Comparison of ENCODE assay signal across 8 cellular contexts in genomic region chr18:62505669-62506494, GRCh38. TPM values are rescaled to one million over a fixed set of nuclear protein-coding genes. Genes with fewer than 3 reads are reported as not detected.
DNase-seq lines count a peak whose midpoint lies in the region; ATAC-seq, FAIRE-seq and TF ChIP-seq lines count a peak whose summit lies in the region.

No MANE protein-coding gene starts in this region.

- H3K4me1 Mint-ChIP-seq in activated T-helper 2 cell treated with anti-CD3 and anti-CD28 coated beads, Interferon-gamma antibody, Interleukin-2, Interleukin-4, amounts not matched to agents 10 μg/mL and 5 μg/mL and 100 μg/mL, durations not matched to agents 14 hours and 24 hours and 36 hours (ENCODE audit: low read depth) = peaks cover 20% of the 10 kb centered on the region

- no peaks in the 10 kb centered on the region for H4K20me1 ChIP-seq in keratinocyte (ENCODE audit: control insufficient read depth, extremely low read depth, insufficient read depth, low read length)

- FAIRE-seq in keratinocyte (lab: Jason Lieb, UNC) = no peak

- peak overlapping the region; percentile 97 for H3K27ac Mint-ChIP-seq in activated T-helper 2 cell treated with anti-CD3 and anti-CD28 coated beads, Interferon-gamma antibody, Interleukin-2, Interleukin-4, amounts not matched to agents 10 μg/mL and 5 μg/mL and 100 μg/mL, durations not matched to agents 14 hours and 24 hours and 36 hours

- peaks cover 9% of the 10 kb centered on the region for H3K9me3 Mint-ChIP-seq in activated T-helper 2 cell treated with anti-CD3 and anti-CD28 coated beads, Interferon-gamma antibody, Interleukin-2, Interleukin-4, amounts not matched to agents 10 μg/mL and 5 μg/mL and 100 μg/mL, durations not matched to agents 14 hours and 24 hours and 36 hours

- intact Hi-C loops in activated T-helper 2 cell treated with anti-CD3 and anti-CD28 coated beads, Interferon-gamma antibody, Interleukin-2, Interleukin-4, amounts not matched to agents 10 μg/mL and 5 μg/mL and 100 μg/mL, durations not matched to agents 14 hours and 24 hours and 36 hours (cut with micrococcal nuclease) = loop anchor here (1.0 to 5.0 kb wide), 8 partner anchors 16 to 341 kb away; partner anchors contain the start of gene PHLPP1

- no peaks in the 10 kb centered on the region for H3K9me1 ChIP-seq in keratinocyte (ENCODE audit: control insufficient read depth, extremely low read depth, insufficient read depth, low read length)

- no peaks in the 10 kb centered on the region for H3K27me3 Mint-ChIP-seq in activated T-helper 2 cell treated with anti-CD3 and anti-CD28 coated beads, Interferon-gamma antibody, Interleukin-2, Interleukin-4, amounts not matched to agents 10 μg/mL and 5 μg/mL and 100 μg/mL, durations not matched to agents 14 hours and 24 hours and 36 hours (ENCODE audit: low read depth)

- peak overlapping the region; percentile 82 for H2AFZ ChIP-seq in keratinocyte (ENCODE audit: control insufficient read depth, low read length)

- H3K4me2 ChIP-seq in keratinocyte (ENCODE audit: control insufficient read depth, extremely low read depth, insufficient read depth, low read depth, low read length) = peak overlapping the region; percentile 92

- TF ChIP-seq CTCF in GM12864 (IDR thresholded peaks at IDR 0.05; ENCODE audit: low read depth, low read length, missing control alignments) = no peak
- no peak for TF ChIP-seq CTCF in keratinocyte (optimal IDR thresholded peaks at IDR 0.05 in 1 of 3, IDR thresholded peaks at IDR 0.05 in 1 of 3, conservative IDR thresholded peaks at IDR 0.05 in 1 of 3; ENCODE audit: extremely low read depth in 1 of 3, insufficient read depth in 2 of 3, low read length in 3 of 3)

- no peaks in the 10 kb centered on the region for H3K79me2 ChIP-seq in keratinocyte (ENCODE audit: control insufficient read depth, insufficient read depth, low read length)

- H3K9ac ChIP-seq in keratinocyte (ENCODE audit: control insufficient read depth, extremely low read depth, insufficient read depth, low read length) = peak overlapping the region; percentile 71

- H3K9me3 ChIP-seq in keratinocyte (ENCODE audit: control insufficient read depth, low read depth, low read length) = no peaks in the 10 kb centered on the region

- ATAC-seq in GM21786 (IDR thresholded peaks at IDR 0.05; ENCODE audit: unreplicated experiment) = peak; percentile 91

- no peaks in the 10 kb centered on the region for H3K36me3 ChIP-seq in keratinocyte (ENCODE audit: control insufficient read depth in 2 of 2, extremely low read depth in 1 of 2, insufficient read depth in 2 of 2, low read length in 2 of 2)

- peak overlapping the region; percentile 60 for H3K27ac ChIP-seq in keratinocyte (ENCODE audit: control insufficient read depth, insufficient read depth, low read length)

- DNase-seq in GM12864 (ENCODE audit: low read depth) = peak; percentile 60
- DNase-seq in M059J (ENCODE audit: low read depth) = peak; percentile 83
- DNase-seq in activated T-helper 2 cell treated with anti-CD3 and anti-CD28 coated beads, Interferon-gamma antibody, Interleukin-2, Interleukin-4, amounts not matched to agents 10 μg/mL and 5 μg/mL and 100 μg/mL, durations not matched to agents 14 hours and 24 hours and 36 hours (ENCODE audit: low spot score) = peak; percentile 29
- no peak for DNase-seq in keratinocyte (ENCODE audit: low read depth, low spot score)
- DNase-seq in stimulated activated naive CD4-positive, alpha-beta T cell treated with Interleukin-2 at 50 U/mL for 16 hours (lab: John Stamatoyannopoulos, UW) = peak; percentile 19
- no peak for DNase-seq in AG08395 (ENCODE audit: low spot score)
- no peak for DNase-seq in COLO829 (ENCODE audit: low spot score)

- peaks cover 5% of the 10 kb centered on the region for H3K4me1 ChIP-seq in keratinocyte (ENCODE audit: control insufficient read depth, extremely low read depth, insufficient read depth, low read length)

- H3K4me3 ChIP-seq in GM12864 (ENCODE audit: low read depth, low read length) (no peak overlapping the region), keratinocyte (ENCODE audit: control insufficient read depth in 2 of 3, extremely low read depth in 1 of 3, insufficient read depth in 2 of 3, low read depth in 1 of 3, low read length in 3 of 3) (peak overlapping the region; percentile 19 to 62 (median 49))

- dilution Hi-C loops in keratinocyte (cut with MboI; ENCODE audit: extremely low pct_ligation_motif_present, low sequenced_read_pairs) = no loop called here

- H3K4me3 Mint-ChIP-seq in activated T-helper 2 cell treated with anti-CD3 and anti-CD28 coated beads, Interferon-gamma antibody, Interleukin-2, Interleukin-4, amounts not matched to agents 10 μg/mL and 5 μg/mL and 100 μg/mL, durations not matched to agents 14 hours and 24 hours and 36 hours (ENCODE audit: low read depth) = peak overlapping the region; percentile 73

- peaks cover 15% of the 10 kb centered on the region for H3K36me3 Mint-ChIP-seq in activated T-helper 2 cell treated with anti-CD3 and anti-CD28 coated beads, Interferon-gamma antibody, Interleukin-2, Interleukin-4, amounts not matched to agents 10 μg/mL and 5 μg/mL and 100 μg/mL, durations not matched to agents 14 hours and 24 hours and 36 hours (ENCODE audit: low read depth)

- no peaks in the 10 kb centered on the region for H3K27me3 ChIP-seq in keratinocyte (ENCODE audit: control insufficient read depth, extremely low read depth, insufficient read depth, low read length)

RNA-seq across cellular contexts. Expression of gene ZCCHC2, which starts 16.9 kb away (rescaled TPM):
- total RNA-seq in M059J (2014; rRNA removed; shearing (Covaris generic)) = 9.6 and 13.0 TPM in 2 replicates
- 43.8 and 48.6 TPM in 2 replicates for total RNA-seq in activated T-helper 2 cell treated with anti-CD3 and anti-CD28 coated beads, Interferon-gamma antibody, Interleukin-2, Interleukin-4, amounts not matched to agents 10 μg/mL and 5 μg/mL and 100 μg/mL, durations not matched to agents 14 hours and 24 hours and 36 hours
- polyA plus RNA-seq in keratinocyte = 12.9 to 15.3 TPM (median 14.1 TPM) in 3 replicates
- 21.1 TPM for polyA plus RNA-seq in keratinocyte (2011; ENCODE audit: low read depth)
- polyA plus RNA-seq in keratinocyte (2011; cell fraction: cytosol; rRNA removed) = 7.0 and 11.5 TPM in 2 replicates
- polyA plus RNA-seq in keratinocyte (2011; cell fraction: nucleus; rRNA removed) = 23.1 and 23.7 TPM in 2 replicates
- polyA plus RNA-seq in keratinocyte (2012; ENCODE audit: low replicate concordance) = 9.5 and 9.9 TPM in 2 replicates
- 32.2 to 38.2 TPM (median 32.3 TPM) in 3 replicates for polyA minus RNA-seq in keratinocyte
- 12.7 TPM for polyA minus RNA-seq in keratinocyte (2011; cell fraction: cytosol; rRNA and poly(A)+ RNA removed)
- polyA minus RNA-seq in keratinocyte (2011; cell fraction: nucleus; rRNA and poly(A)+ RNA removed) = 19.5 and 36.0 TPM in 2 replicates

Comparison
In these comparisons a context has a peak if more than half of its experiments do, and no peak if none do; other contexts are left out.
1. DNase-seq: peak in GM12864 (single experiment), M059J (single experiment), activated T-helper 2 cell treated with anti-CD3 and anti-CD28 coated beads, Interferon-gamma antibody, Interleukin-2, Interleukin-4, amounts not matched to agents 10 μg/mL and 5 μg/mL and 100 μg/mL, durations not matched to agents 14 hours and 24 hours and 36 hours (single experiment) and stimulated activated naive CD4-positive, alpha-beta T cell treated with Interleukin-2 at 50 U/mL for 16 hours (single experiment); none in keratinocyte (single experiment), AG08395 (single experiment) and COLO829 (single experiment).